ENCODE assay signal across 28 cellular contexts in the genomic region with DNA sequence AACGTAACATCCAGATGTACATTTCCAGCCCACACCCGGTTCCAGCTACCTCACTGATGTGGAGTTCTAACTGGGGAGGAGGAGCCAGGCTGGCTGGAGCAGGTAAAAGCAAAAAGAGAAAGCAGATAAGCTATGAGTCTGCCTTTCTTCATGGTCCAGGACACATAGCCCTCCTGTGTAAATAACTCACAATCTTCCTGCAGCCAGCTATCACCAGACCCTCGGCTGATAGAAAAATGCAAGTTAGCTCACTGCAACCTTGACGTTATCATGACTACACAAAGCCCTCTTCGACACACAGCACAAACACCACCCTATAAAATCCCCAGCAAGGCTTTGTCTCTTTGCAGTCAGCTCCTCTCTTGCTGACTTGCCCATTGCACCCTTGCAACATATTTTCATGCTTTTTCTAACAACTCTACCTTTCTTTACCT. TPM values are rescaled to one million over a fixed set of nuclear protein-coding genes. Genes with fewer than 3 reads are reported as not detected.
A peak's percentile ranks its signal among the peaks of the same experiment; 100 is the strongest.
DNase-seq lines count a peak whose midpoint lies in the region; ATAC-seq, FAIRE-seq and TF ChIP-seq lines count a peak whose summit lies in the region.
"Had no signal": no experiment of that assay in that cellular context is flagged by ENCODE, and none has a peak within 500 bp of the region (broad histone marks: within the 10 kb centered on the region; RNA-seq: fewer than 3 reads in every experiment).

No MANE protein-coding gene starts in this region.

- no peaks in the 10 kb centered on the region for H3K79me2 ChIP-seq in HepG2 (ENCODE audit: insufficient read depth, low read length)

- TF ChIP-seq POLR2A in HepG2 (IDR thresholded peaks at IDR 0.05; ENCODE audit: insufficient read depth in 1 of 2, low read depth in 2 of 2, low read length in 2 of 2) (no peak), right lobe of liver (IDR thresholded peaks at IDR 0.05) (no peak)

- no peak overlapping the region for H3K9ac ChIP-seq in HepG2 (ENCODE audit: insufficient read depth, low read depth, low read length)
- H3K9ac ChIP-seq: GM23248, SK-N-SH had no signal

- TF ChIP-seq CTCF in HepG2 (CRISPR knock-in tag; IDR thresholded peaks at IDR 0.05) (no peak), right lobe of liver (IDR thresholded peaks at IDR 0.05) (no peak)

- H4K20me1 ChIP-seq in HepG2 (ENCODE audit: insufficient read depth, low read length): no peaks in the 10 kb centered on the region

- FAIRE-seq in HepG2 (lab: Jason Lieb, UNC): no peak
- FAIRE-seq: GM18507 had no signal

- DNase-seq in HepG2 (ENCODE audit: low spot score) (no peak), right lobe of liver (no peak), left kidney (ENCODE audit: low read depth, low spot score) (peak; percentile 27), NCI-H1417 treated with DMSO at 0.1 percent for 48 hours (lab: John Stamatoyannopoulos, UW) (no peak)
- no peak for DNase-seq in naive thymus-derived CD8-positive, alpha-beta T cell
- DNase-seq: 8988T; ACHN; BE2C; H9; HFFc6; MV-4-11; NCI-H1105; NCI-H146; NCI-H1930; NCI-H2107; NCI-H446; NCI-H526; NCI-H82; NK-92 treated with Interleukin-12 subunit alpha and Interleukin-12 subunit beta, amount 100 ng/mL, for 24 hours; PC-3; SK-N-SH had no signal

- H3K27ac Mint-ChIP-seq in naive thymus-derived CD8-positive, alpha-beta T cell: no peak overlapping the region
- H3K27ac Mint-ChIP-seq: CD14-positive monocyte, H9, HFFc6, IgD-negative memory B cell had no signal

- no peak overlapping the region for H3K4me3 ChIP-seq in HepG2 (replicated peaks in 1 of 3; ENCODE audit: insufficient read depth in 1 of 3, low read depth in 2 of 3, low read length in 3 of 3)
- H3K4me3 ChIP-seq in right lobe of liver: no peak overlapping the region
- H3K4me3 ChIP-seq: GM23248 had no signal

- no peak for TF ChIP-seq RAD21 in HepG2 (CRISPR knock-in tag; IDR thresholded peaks at IDR 0.05)

- no peak overlapping the region for H3K4me3 Mint-ChIP-seq in naive thymus-derived CD8-positive, alpha-beta T cell
- H3K4me3 Mint-ChIP-seq: CD14-positive monocyte, H9, HFFc6 had no signal

- H2AFZ ChIP-seq in HepG2 (ENCODE audit: low read length): no peak overlapping the region
- H2AFZ ChIP-seq: GM23248 had no signal

- peak overlapping the region; percentile 25 for H3K4me2 ChIP-seq in HepG2 (ENCODE audit: low read depth, low read length)
- H3K4me2 ChIP-seq: SK-N-SH had no signal

- H3K4me1 ChIP-seq in HepG2 (ENCODE audit: insufficient read depth, low read length) (peaks cover 8% of the 10 kb centered on the region), right lobe of liver (no peaks in the 10 kb centered on the region)
- H3K4me1 ChIP-seq: BE2C had no signal

- BruUV-seq in HepG2 (replicated peaks; lab: Mats Ljungman, UMichigan): no TSS peak

- 15% methylated on average over 5 of the region's 5 CpGs for WGBS in HepG2 (ENCODE audit: low lambda C conversion rate)
- WGBS in right lobe of liver (ENCODE audit: insufficient coverage, low coverage, low lambda C conversion rate, missing lambda C conversion rate): 63% methylated on average over 4 of the region's 5 CpGs

- no peak overlapping the region for H3K27ac ChIP-seq in HepG2 (ENCODE audit: extremely low read length, insufficient read depth, low read length)
- H3K27ac ChIP-seq in right lobe of liver: no peak overlapping the region
- H3K27ac ChIP-seq: GM23248 had no signal

- H3K36me3 ChIP-seq in HepG2 (replicated peaks in 1 of 2; ENCODE audit: control insufficient read depth in 1 of 2, insufficient read depth in 2 of 2, low read length in 2 of 2) (no peaks in the 10 kb centered on the region), right lobe of liver (no peaks in the 10 kb centered on the region)
- H3K36me3 ChIP-seq: BE2C had no signal

- CTCF ChIA-PET in HepG2 (lab: Yijun Ruan, JAX; ENCODE audit: low intra/inter-chr PET ratio, low total read pairs): no interaction called here

- H3K9me3 Mint-ChIP-seq in naive thymus-derived CD8-positive, alpha-beta T cell: peaks cover 0 to 3% (median 0%) of the 10 kb centered on the region in 9 donors
- H3K9me3 Mint-ChIP-seq: HFFc6 had no signal

- in situ Hi-C loops in HepG2 (cut with HindIII; ENCODE audit: extremely low pct_ligation_motif_present, low pct_unique_long_range_greater_than_20kb): no loop called here

- POLR2A ChIA-PET in HepG2 (lab: Yijun Ruan, JAX): interaction anchor here (0.9 kb wide), 1 partner anchor 9 kb away, joined by 4 read pairs; no protein-coding TSS in a partner anchor
- POLR2A ChIA-PET in naive thymus-derived CD8-positive, alpha-beta T cell (lab: Charles Lee): no interaction called here

- H3K36me3 Mint-ChIP-seq in naive thymus-derived CD8-positive, alpha-beta T cell: no peaks in the 10 kb centered on the region
- H3K36me3 Mint-ChIP-seq: CD14-positive monocyte, IgD-negative memory B cell had no signal

- TF ChIP-seq EP300 in HepG2 (IDR thresholded peaks at IDR 0.05; ENCODE audit: low read depth in 2 of 2, low read length in 2 of 2) (no peak), HepG2 (CRISPR knock-in tag; IDR thresholded peaks at IDR 0.05; ENCODE audit: borderline replicate concordance) (no peak)

- peaks cover 1 to 10% (median 8%) of the 10 kb centered on the region in 5 donors for H3K27me3 Mint-ChIP-seq in naive thymus-derived CD8-positive, alpha-beta T cell

- H3K4me1 Mint-ChIP-seq in naive thymus-derived CD8-positive, alpha-beta T cell: no peaks in the 10 kb centered on the region
- H3K4me1 Mint-ChIP-seq: CD14-positive monocyte had no signal

- H3K27me3 ChIP-seq in HepG2 (ENCODE audit: control insufficient read depth in 1 of 2, insufficient read depth in 2 of 2, low read length in 2 of 2) (peaks cover 0 to 13% of the 10 kb centered on the region in 2 experiments; a peak in 2 of 5 replicates), right lobe of liver (no peaks in the 10 kb centered on the region)
- H3K27me3 ChIP-seq: BE2C had no signal

- H3K9me3 ChIP-seq in HepG2 (ENCODE audit: low read length) (no peaks in the 10 kb centered on the region), right lobe of liver (no peaks in the 10 kb centered on the region)
- H3K9me3 ChIP-seq: BE2C, SK-N-SH had no signal

- no peak; the same call in 2 of the 3 replicates for ATAC-seq in HepG2
- no peak for ATAC-seq in right lobe of liver
- peak; percentile 50 for ATAC-seq in esophagus mucosa
- no peak for ATAC-seq in HG02678 (IDR thresholded peaks at IDR 0.05; ENCODE audit: unreplicated experiment)
- no peak for ATAC-seq in HG02981 (IDR thresholded peaks at IDR 0.05; ENCODE audit: unreplicated experiment)
- ATAC-seq in naive thymus-derived CD8-positive, alpha-beta T cell: no peak
- ATAC-seq: PC-3 had no signal

- intact Hi-C loops in HepG2 (cut with micrococcal nuclease; ENCODE audit: unreplicated experiment): no loop called here
- intact Hi-C loops in right lobe of liver (cut with DNase I): no loop called here

RNA-seq across cellular contexts. Expression of a gene that starts 20.5 kb away (rescaled TPM):
- total RNA-seq in HepG2 (2016; rRNA removed; fragmentation: Illumina TruSeq; extraction: Trizol): 38.6 and 45.0 TPM in 2 replicates
- 21.1 and 22.8 TPM in 2 replicates for total RNA-seq in HepG2 (2016; cell fraction: cytosol; rRNA removed; fragmentation: Illumina TruSeq; extraction: Trizol; ENCODE audit: low read depth)
- total RNA-seq in HepG2 (2016; cell fraction: insoluble cytoplasmic fraction; rRNA removed; fragmentation: Illumina TruSeq; extraction: Trizol): 40.9 and 43.5 TPM in 2 replicates
- total RNA-seq in HepG2 (2016; cell fraction: membrane; rRNA removed; fragmentation: Illumina TruSeq; extraction: Trizol): 31.1 and 33.1 TPM in 2 replicates
- total RNA-seq in HepG2 (2016; cell fraction: nucleus; rRNA removed; fragmentation: Illumina TruSeq; extraction: Trizol): 35.1 and 40.6 TPM in 2 replicates
- polyA plus RNA-seq in HepG2 (2011; rRNA removed): 43.6 and 49.3 TPM in 2 replicates
- polyA plus RNA-seq in HepG2 (2011; cell fraction: cytosol; rRNA removed): 48.6 and 55.2 TPM in 2 replicates
- polyA plus RNA-seq in HepG2 (2011; cell fraction: nucleus; rRNA removed): 27.3 and 28.8 TPM in 2 replicates
- polyA plus RNA-seq in HepG2 (2012): 15.1 and 17.2 TPM in 2 replicates
- polyA plus RNA-seq in HepG2 (2016; cell fraction: cytosol; fragmentation: Illumina TruSeq; extraction: Trizol; ENCODE audit: low read depth): 15.9 and 19.1 TPM in 2 replicates
- 46.8 and 48.4 TPM in 2 replicates for polyA plus RNA-seq in HepG2 (2016; cell fraction: insoluble cytoplasmic fraction; fragmentation: Illumina TruSeq; extraction: Trizol; ENCODE audit: low read depth)
- polyA plus RNA-seq in HepG2 (2016; cell fraction: membrane; fragmentation: Illumina TruSeq; extraction: Trizol; ENCODE audit: low read depth): 23.9 and 24.2 TPM in 2 replicates
- 63.6 and 69.2 TPM in 2 replicates for polyA plus RNA-seq in HepG2 (2016; cell fraction: nucleus; fragmentation: Illumina TruSeq; extraction: Trizol; ENCODE audit: insufficient read depth, low read depth)
- 60.8 and 110 TPM in 2 replicates for polyA minus RNA-seq in HepG2 (2011; rRNA and poly(A)+ RNA removed; ENCODE audit: low replicate concordance)
- polyA minus RNA-seq in HepG2 (2011; cell fraction: cytosol; rRNA and poly(A)+ RNA removed): 12.7 and 18.2 TPM in 2 replicates
- polyA minus RNA-seq in HepG2 (2011; cell fraction: nucleus; rRNA and poly(A)+ RNA removed): 49.6 and 56.1 TPM in 2 replicates
- total RNA-seq in right lobe of liver: 10 to 100 TPM; 10.1 to 18.1 (median 13.9) TPM
- total RNA-seq in esophagus mucosa: 20.9 TPM
- total RNA-seq in naive thymus-derived CD8-positive, alpha-beta T cell: 10 to 100 TPM; 30.1 to 39.5 TPM
- 10 to 100 TPM; 29.9 to 41.9 (median 33.8) TPM for polyA plus RNA-seq in naive thymus-derived CD8-positive, alpha-beta T cell

RNA-seq across cellular contexts. Expression of a gene that starts 44.6 kb away (rescaled TPM):
- total RNA-seq in HepG2 (2016; rRNA removed; fragmentation: Illumina TruSeq; extraction: Trizol) (0.07 TPM in 1 of 2 replicates, not detected in the other), right lobe of liver (under 1 TPM in 5 of 6 experiments, not detected in 1; 0.18 to 0.39 (median 0.25) TPM), esophagus mucosa (0.48 TPM)
- not detected in 2 replicates for total RNA-seq in HepG2 (2016; cell fraction: cytosol; rRNA removed; fragmentation: Illumina TruSeq; extraction: Trizol; ENCODE audit: low read depth)
- 0.11 TPM in 1 of 2 replicates, not detected in the other for total RNA-seq in HepG2 (2016; cell fraction: insoluble cytoplasmic fraction; rRNA removed; fragmentation: Illumina TruSeq; extraction: Trizol)
- total RNA-seq in HepG2 (2016; cell fraction: membrane; rRNA removed; fragmentation: Illumina TruSeq; extraction: Trizol): not detected in 2 replicates
- 0.25 and 0.37 TPM in 2 replicates for total RNA-seq in HepG2 (2016; cell fraction: nucleus; rRNA removed; fragmentation: Illumina TruSeq; extraction: Trizol)
- 0.10 and 0.15 TPM in 2 replicates for polyA plus RNA-seq in HepG2 (2011; rRNA removed)
- 0.05 and 0.06 TPM in 2 replicates for polyA plus RNA-seq in HepG2 (2011; cell fraction: cytosol; rRNA removed)
- polyA plus RNA-seq in HepG2 (2011; cell fraction: nucleus; rRNA removed): 0.11 and 0.23 TPM in 2 replicates
- 0.08 and 0.20 TPM in 2 replicates for polyA plus RNA-seq in HepG2 (2012)
- not detected in 2 replicates for polyA plus RNA-seq in HepG2 (2016; cell fraction: cytosol; fragmentation: Illumina TruSeq; extraction: Trizol; ENCODE audit: low read depth)
- not detected in 2 replicates for polyA plus RNA-seq in HepG2 (2016; cell fraction: insoluble cytoplasmic fraction; fragmentation: Illumina TruSeq; extraction: Trizol; ENCODE audit: low read depth)
- 0.11 TPM in 1 of 2 replicates, not detected in the other for polyA plus RNA-seq in HepG2 (2016; cell fraction: membrane; fragmentation: Illumina TruSeq; extraction: Trizol; ENCODE audit: low read depth)
- polyA plus RNA-seq in HepG2 (2016; cell fraction: nucleus; fragmentation: Illumina TruSeq; extraction: Trizol; ENCODE audit: insufficient read depth, low read depth): not detected in 2 replicates
- polyA minus RNA-seq in HepG2 (2011; rRNA and poly(A)+ RNA removed; ENCODE audit: low replicate concordance): 0.08 and 0.75 TPM in 2 replicates
- not detected in 2 replicates for polyA minus RNA-seq in HepG2 (2011; cell fraction: cytosol; rRNA and poly(A)+ RNA removed)
- 0.90 and 1.2 TPM in 2 replicates for polyA minus RNA-seq in HepG2 (2011; cell fraction: nucleus; rRNA and poly(A)+ RNA removed)
- total RNA-seq in naive thymus-derived CD8-positive, alpha-beta T cell: under 1 TPM; 0.33 to 0.44 TPM
- polyA plus RNA-seq in naive thymus-derived CD8-positive, alpha-beta T cell: under 1 TPM in 1 of 3 donors, not detected in 2; 0.09 TPM
- polyA plus RNA-seq: CD14-positive monocyte, GM23248 had no signal

RNA-seq across cellular contexts. Expression of a gene that starts 58.3 kb away (rescaled TPM):
- total RNA-seq in HepG2 (2016; rRNA removed; fragmentation: Illumina TruSeq; extraction: Trizol) (24.0 and 53.3 TPM in 2 replicates), right lobe of liver (10 to 100 TPM; 48.8 to 85.1 (median 78.9) TPM), esophagus mucosa (59.8 TPM)
- 52.3 and 54.3 TPM in 2 replicates for total RNA-seq in HepG2 (2016; cell fraction: cytosol; rRNA removed; fragmentation: Illumina TruSeq; extraction: Trizol; ENCODE audit: low read depth)
- 21.9 and 52.8 TPM in 2 replicates for total RNA-seq in HepG2 (2016; cell fraction: insoluble cytoplasmic fraction; rRNA removed; fragmentation: Illumina TruSeq; extraction: Trizol)
- total RNA-seq in HepG2 (2016; cell fraction: membrane; rRNA removed; fragmentation: Illumina TruSeq; extraction: Trizol): 34.5 and 35.0 TPM in 2 replicates
- total RNA-seq in HepG2 (2016; cell fraction: nucleus; rRNA removed; fragmentation: Illumina TruSeq; extraction: Trizol): 54.5 and 63.6 TPM in 2 replicates
- 40.4 and 58.7 TPM in 2 replicates for polyA plus RNA-seq in HepG2 (2011; rRNA removed)
- polyA plus RNA-seq in HepG2 (2011; cell fraction: cytosol; rRNA removed): 31.5 and 35.0 TPM in 2 replicates
- 134 and 142 TPM in 2 replicates for polyA plus RNA-seq in HepG2 (2011; cell fraction: nucleus; rRNA removed)
- polyA plus RNA-seq in HepG2 (2012): 70.2 and 73.6 TPM in 2 replicates
- polyA plus RNA-seq in HepG2 (2016; cell fraction: cytosol; fragmentation: Illumina TruSeq; extraction: Trizol; ENCODE audit: low read depth): 6.4 and 7.0 TPM in 2 replicates
- polyA plus RNA-seq in HepG2 (2016; cell fraction: insoluble cytoplasmic fraction; fragmentation: Illumina TruSeq; extraction: Trizol; ENCODE audit: low read depth): 18.1 and 20.4 TPM in 2 replicates
- 15.1 and 16.0 TPM in 2 replicates for polyA plus RNA-seq in HepG2 (2016; cell fraction: membrane; fragmentation: Illumina TruSeq; extraction: Trizol; ENCODE audit: low read depth)
- 85.3 and 87.4 TPM in 2 replicates for polyA plus RNA-seq in HepG2 (2016; cell fraction: nucleus; fragmentation: Illumina TruSeq; extraction: Trizol; ENCODE audit: insufficient read depth, low read depth)
- 122 and 226 TPM in 2 replicates for polyA minus RNA-seq in HepG2 (2011; rRNA and poly(A)+ RNA removed; ENCODE audit: low replicate concordance)
- polyA minus RNA-seq in HepG2 (2011; cell fraction: cytosol; rRNA and poly(A)+ RNA removed): 53.2 and 65.6 TPM in 2 replicates
- 49.2 and 66.6 TPM in 2 replicates for polyA minus RNA-seq in HepG2 (2011; cell fraction: nucleus; rRNA and poly(A)+ RNA removed)
- 10 to 100 TPM; 94.8 to 95.9 TPM for total RNA-seq in naive thymus-derived CD8-positive, alpha-beta T cell
- polyA plus RNA-seq in naive thymus-derived CD8-positive, alpha-beta T cell: 10 to 100 TPM; 32.3 to 55.7 (median 38.7) TPM
